Comparison of ENCODE assay signal across 1 cellular context in the genomic region with DNA sequence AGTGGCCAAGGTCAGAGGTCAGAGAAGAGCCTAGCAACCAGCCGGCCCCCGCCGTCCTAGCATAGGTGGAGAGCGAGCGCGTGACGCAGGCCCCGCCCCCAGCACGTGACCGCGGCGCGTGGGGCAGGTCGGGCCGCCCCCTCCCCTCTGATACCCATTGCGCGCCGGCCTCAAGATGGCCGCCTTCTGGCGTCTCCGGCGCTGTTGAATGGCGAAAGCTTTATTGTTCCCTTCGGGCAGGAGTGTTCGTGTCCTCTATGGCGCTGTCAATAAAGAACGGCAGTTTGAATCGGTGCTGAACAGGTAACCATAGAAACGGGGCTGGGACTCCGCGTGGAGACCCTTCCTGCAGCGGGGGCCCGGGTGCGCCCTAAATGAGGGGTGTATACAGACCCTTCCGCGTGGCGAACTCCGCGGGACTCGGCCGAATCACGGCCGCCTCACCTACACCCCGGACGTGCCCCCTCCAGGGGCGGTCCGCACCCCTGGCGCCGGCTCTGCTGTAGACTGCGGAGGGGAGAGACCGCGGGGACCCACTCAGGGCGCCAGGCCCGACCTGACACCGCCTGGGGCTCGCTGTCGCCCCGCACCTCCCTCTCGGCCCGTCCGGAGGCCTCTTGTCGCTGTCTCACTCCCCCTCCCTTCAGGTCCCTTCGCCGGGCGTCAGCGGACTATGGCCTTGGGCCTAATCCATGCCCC.
TF ChIP-seq lines count a peak whose summit lies in the region.

A gene with protein sequence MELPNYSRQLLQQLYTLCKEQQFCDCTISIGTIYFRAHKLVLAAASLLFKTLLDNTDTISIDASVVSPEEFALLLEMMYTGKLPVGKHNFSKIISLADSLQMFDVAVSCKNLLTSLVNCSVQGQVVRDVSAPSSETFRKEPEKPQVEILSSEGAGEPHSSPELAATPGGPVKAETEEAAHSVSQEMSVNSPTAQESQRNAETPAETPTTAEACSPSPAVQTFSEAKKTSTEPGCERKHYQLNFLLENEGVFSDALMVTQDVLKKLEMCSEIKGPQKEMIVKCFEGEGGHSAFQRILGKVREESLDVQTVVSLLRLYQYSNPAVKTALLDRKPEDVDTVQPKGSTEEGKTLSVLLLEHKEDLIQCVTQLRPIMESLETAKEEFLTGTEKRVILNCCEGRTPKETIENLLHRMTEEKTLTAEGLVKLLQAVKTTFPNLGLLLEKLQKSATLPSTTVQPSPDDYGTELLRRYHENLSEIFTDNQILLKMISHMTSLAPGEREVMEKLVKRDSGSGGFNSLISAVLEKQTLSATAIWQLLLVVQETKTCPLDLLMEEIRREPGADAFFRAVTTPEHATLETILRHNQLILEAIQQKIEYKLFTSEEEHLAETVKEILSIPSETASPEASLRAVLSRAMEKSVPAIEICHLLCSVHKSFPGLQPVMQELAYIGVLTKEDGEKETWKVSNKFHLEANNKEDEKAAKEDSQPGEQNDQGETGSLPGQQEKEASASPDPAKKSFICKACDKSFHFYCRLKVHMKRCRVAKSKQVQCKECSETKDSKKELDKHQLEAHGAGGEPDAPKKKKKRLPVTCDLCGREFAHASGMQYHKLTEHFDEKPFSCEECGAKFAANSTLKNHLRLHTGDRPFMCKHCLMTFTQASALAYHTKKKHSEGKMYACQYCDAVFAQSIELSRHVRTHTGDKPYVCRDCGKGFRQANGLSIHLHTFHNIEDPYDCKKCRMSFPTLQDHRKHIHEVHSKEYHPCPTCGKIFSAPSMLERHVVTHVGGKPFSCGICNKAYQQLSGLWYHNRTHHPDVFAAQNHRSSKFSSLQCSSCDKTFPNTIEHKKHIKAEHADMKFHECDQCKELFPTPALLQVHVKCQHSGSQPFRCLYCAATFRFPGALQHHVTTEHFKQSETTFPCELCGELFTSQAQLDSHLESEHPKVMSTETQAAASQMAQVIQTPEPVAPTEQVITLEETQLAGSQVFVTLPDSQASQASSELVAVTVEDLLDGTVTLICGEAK (plus strand): TSS at position 150 of the 699 bp plus-strand sequence. CDS start 38,098 bp downstream, outside the sequence.

TF ChIP-seq in H1, 55 proteins besides CTCF, POLR2A, EP300 and RAD21 (continued from another document):
- TF ChIP-seq, protein P1, sequence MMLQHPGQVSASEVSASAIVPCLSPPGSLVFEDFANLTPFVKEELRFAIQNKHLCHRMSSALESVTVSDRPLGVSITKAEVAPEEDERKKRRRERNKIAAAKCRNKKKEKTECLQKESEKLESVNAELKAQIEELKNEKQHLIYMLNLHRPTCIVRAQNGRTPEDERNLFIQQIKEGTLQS (IDR thresholded peaks at IDR 0.05; ENCODE audit: insufficient read depth, low read depth, low read length), result peak; percentile 98
- TF ChIP-seq, protein P2, sequence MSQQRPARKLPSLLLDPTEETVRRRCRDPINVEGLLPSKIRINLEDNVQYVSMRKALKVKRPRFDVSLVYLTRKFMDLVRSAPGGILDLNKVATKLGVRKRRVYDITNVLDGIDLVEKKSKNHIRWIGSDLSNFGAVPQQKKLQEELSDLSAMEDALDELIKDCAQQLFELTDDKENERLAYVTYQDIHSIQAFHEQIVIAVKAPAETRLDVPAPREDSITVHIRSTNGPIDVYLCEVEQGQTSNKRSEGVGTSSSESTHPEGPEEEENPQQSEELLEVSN (IDR thresholded peaks at IDR 0.05), result no peak
